In the genomic region with DNA sequence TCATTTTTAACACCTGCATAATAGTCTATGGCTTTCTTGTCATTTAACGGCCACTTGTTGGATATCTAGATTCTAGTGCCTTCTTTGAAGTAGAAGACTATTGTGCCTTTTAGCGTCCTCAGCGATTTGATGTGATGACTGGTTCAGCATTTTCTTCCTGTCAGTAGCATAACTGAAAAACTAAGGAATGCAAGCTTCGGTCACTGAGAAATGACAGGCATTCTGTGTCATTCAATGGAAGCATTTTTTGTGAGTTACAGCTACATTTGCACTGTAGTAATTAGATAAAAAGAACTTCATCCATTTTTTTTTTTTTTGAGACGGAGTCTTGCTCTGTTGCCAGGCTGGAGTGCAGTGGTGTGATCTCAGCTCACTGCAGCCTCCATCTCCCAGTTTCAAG, we compare ENCODE assay signal across 25 cellular contexts.
"Had no signal": no experiment of that assay in that cellular context is flagged by ENCODE, and none has a peak within 500 bp of the region (broad histone marks: within the 10 kb centered on the region; RNA-seq: fewer than 3 reads in every experiment).

No MANE protein-coding gene starts in this region.

- H3K9me3 Mint-ChIP-seq: central memory CD8-positive, alpha-beta T cell; naive B cell; stimulated activated naive CD8-positive, alpha-beta T cell treated with anti-CD3 and anti-CD28 coated beads, Interleukin-15, Interleukin-2, amounts not matched to agents 100 ng/mL and 50 ng/mL, for 24 hours had no signal

- H3K4me1 ChIP-seq: psoas muscle, suprapubic skin, transverse colon had no signal

- ATAC-seq: activated CD4-positive, alpha-beta T cell treated with anti-CD3 and anti-CD28 coated beads for 36 hours; activated naive CD4-positive, alpha-beta T cell treated with anti-CD3 and anti-CD28 coated beads, Interleukin-2, amount 50 U/mL, for 72 hours; mucosa of descending colon; psoas muscle; right cardiac atrium had no signal

- H3K27ac ChIP-seq: coronary artery, psoas muscle, skin epidermis, suprapubic skin, transverse colon had no signal

- H3K27me3 Mint-ChIP-seq: activated CD4-positive, alpha-beta T cell treated with anti-CD3 and anti-CD28 coated beads for 36 hours; brain; central memory CD8-positive, alpha-beta T cell; naive B cell; stimulated activated naive CD8-positive, alpha-beta T cell treated with anti-CD3 and anti-CD28 coated beads, Interleukin-15, Interleukin-2, amounts not matched to agents 100 ng/mL and 50 ng/mL, for 24 hours had no signal

- H3K36me3 Mint-ChIP-seq: naive B cell had no signal

- H3K9me3 ChIP-seq: mucosa of descending colon, psoas muscle, suprapubic skin, transverse colon had no signal

- H3K27ac Mint-ChIP-seq: activated CD4-positive, alpha-beta T cell treated with anti-CD3 and anti-CD28 coated beads for 36 hours; activated naive CD4-positive, alpha-beta T cell treated with anti-CD3 and anti-CD28 coated beads, Interleukin-2, amount 50 U/mL, for 72 hours; activated T-helper 1 cell treated with anti-CD3 and anti-CD28 coated beads, Interleukin-12 subunit alpha, Interleukin-12 subunit beta, Interleukin-2, Interleukin-4 antibody, amounts not matched to agents 30 ng/mL and 10 ng/mL and 1 ng/mL, durations not matched to agents 14 hours and 24 hours and 36 hours; brain; stimulated activated naive CD8-positive, alpha-beta T cell treated with anti-CD3 and anti-CD28 coated beads, Interleukin-15, Interleukin-2, amounts not matched to agents 100 ng/mL and 50 ng/mL, for 24 hours; T-helper 2 cell treated with Interferon-gamma antibody and Interleukin-4, amounts not matched to agents 5 μg/mL and 100 μg/mL, for 36 hours had no signal

- FAIRE-seq: endometrium, TTC549 had no signal

- DNase-seq: activated CD4-positive, alpha-beta T cell treated with anti-CD3 and anti-CD28 coated beads for 36 hours; activated CD4-positive, alpha-beta T cell treated with anti-CD3 and anti-CD28 coated beads, Interleukin-2, amount 50 U/mL, for 48 hours; activated gamma-delta T cell treated with Interleukin-2 at 50 U/mL for 16 hours; amniotic stem cell; erythroblast; mesenchymal stem cell; mucosa of descending colon; naive B cell; psoas muscle; right cardiac atrium; stimulated activated CD4-positive, alpha-beta T cell treated with anti-CD3 and anti-CD28 coated beads, Interleukin-15, amount 100 ng/mL, for 24 hours; stimulated activated CD4-positive, alpha-beta T cell treated with anti-CD3 and anti-CD28 coated beads, Interleukin-2, amount 100 ng/mL, for 48 hours; transverse colon had no signal

- H3K4me3 Mint-ChIP-seq: activated CD4-positive, alpha-beta T cell treated with anti-CD3 and anti-CD28 coated beads for 36 hours; activated T-helper 1 cell treated with anti-CD3 and anti-CD28 coated beads, Interleukin-12 subunit alpha, Interleukin-12 subunit beta, Interleukin-2, Interleukin-4 antibody, amounts not matched to agents 30 ng/mL and 10 ng/mL and 1 ng/mL, durations not matched to agents 14 hours and 24 hours and 36 hours; brain; central memory CD8-positive, alpha-beta T cell; neural crest cell; stimulated activated naive CD8-positive, alpha-beta T cell treated with anti-CD3 and anti-CD28 coated beads, Interleukin-15, Interleukin-2, amounts not matched to agents 100 ng/mL and 50 ng/mL, for 24 hours; T-helper 2 cell treated with Interferon-gamma antibody and Interleukin-4, amounts not matched to agents 5 μg/mL and 100 μg/mL, for 36 hours had no signal

- H3K4me3 ChIP-seq: coronary artery, mucosa of descending colon, psoas muscle, skin epidermis, suprapubic skin, transverse colon had no signal

- H3K4me1 Mint-ChIP-seq: brain, naive B cell, neural crest cell had no signal

- H3K27me3 ChIP-seq: suprapubic skin, transverse colon had no signal

- H3K36me3 ChIP-seq: transverse colon had no signal
